8 cellular contexts compared by ENCODE assay signal in genomic region chrX:101206471-101206870, GRCh38. TPM values are rescaled to one million over a fixed set of nuclear protein-coding genes. Genes with fewer than 3 reads are reported as not detected.
DNase-seq lines count a peak whose midpoint lies in the region; ATAC-seq and TF ChIP-seq lines count a peak whose summit lies in the region.

No MANE protein-coding gene starts in this region.

- no peaks in the 10 kb centered on the region for H3K36me3 ChIP-seq in suprapubic skin

- no peaks in the 10 kb centered on the region for H3K27me3 ChIP-seq in suprapubic skin

- H3K36me3 Mint-ChIP-seq in T-helper 17 cell (ENCODE audit: low read depth): no peaks in the 10 kb centered on the region

- H3K27ac Mint-ChIP-seq in T-helper 17 cell: no peak overlapping the region

- TF ChIP-seq POLR2A in suprapubic skin (IDR thresholded peaks at IDR 0.05): no peak

- no peak for TF ChIP-seq CTCF in suprapubic skin (IDR thresholded peaks at IDR 0.05)

- H3K27me3 Mint-ChIP-seq in T-helper 17 cell: no peaks in the 10 kb centered on the region

- H3K9me3 ChIP-seq in T-helper 17 cell (ENCODE audit: control insufficient read depth, low read length, poor library complexity, severe bottlenecking) (no peaks in the 10 kb centered on the region), suprapubic skin (no peaks in the 10 kb centered on the region)

- H3K4me3 ChIP-seq in suprapubic skin: no peak overlapping the region

- DNase-seq in SIG-M5 treated with dmso at 0.1 percent for 504 hours (lab: John Stamatoyannopoulos, UW; ENCODE audit: unreplicated experiment) (peak; percentile 37), SIG-M5 (lab: John Stamatoyannopoulos, UW) (no peak), HPDE6-E6E7 (ENCODE audit: extremely low spot score) (peak; percentile 17), T-helper 17 cell (no peak), iris pigment epithelial cell (ENCODE audit: low read depth) (peak; percentile 58), suprapubic skin (ENCODE audit: low spot score in 2 of 2) (no peak)
- DNase-seq in activated CD8-positive, alpha-beta memory T cell treated with anti-CD3 and anti-CD28 coated beads for 24 hours: no peak

- H3K4me1 Mint-ChIP-seq in T-helper 17 cell: peaks cover 6% of the 10 kb centered on the region

- TF ChIP-seq EP300 in suprapubic skin (IDR thresholded peaks at IDR 0.05): no peak

- no peak overlapping the region for H3K27ac ChIP-seq in suprapubic skin

- H3K4me3 Mint-ChIP-seq in T-helper 17 cell: no peak overlapping the region

- WGBS in suprapubic skin: 38% methylated on average over 3 of the region's 3 CpGs

- ATAC-seq in GM21367 (IDR thresholded peaks at IDR 0.05; ENCODE audit: unreplicated experiment): peak; percentile 85
- ATAC-seq in T-helper 17 cell: peak; percentile 62

- no peaks in the 10 kb centered on the region for H3K4me1 ChIP-seq in suprapubic skin

RNA-seq across cellular contexts. Expression of gene DRP2, which starts 13.1 kb away (rescaled TPM):
- total RNA-seq in T-helper 17 cell (under 1 TPM; 0.10 to 0.27 TPM), suprapubic skin (under 1 TPM; 0.05 to 0.97 (median 0.35) TPM)

Comparison
In these comparisons a context has a peak if more than half of its experiments do, and no peak if none do; other contexts are left out.
1. DNase-seq: peak in SIG-M5 treated with dmso at 0.1 percent for 504 hours (single experiment), HPDE6-E6E7 (single experiment) and iris pigment epithelial cell (single experiment); none in SIG-M5 (single experiment), T-helper 17 cell (0 of 3), suprapubic skin (0 of 2) and activated CD8-positive, alpha-beta memory T cell treated with anti-CD3 and anti-CD28 coated beads for 24 hours (single experiment).